13 cellular contexts compared by ENCODE assay signal in the genomic region with DNA sequence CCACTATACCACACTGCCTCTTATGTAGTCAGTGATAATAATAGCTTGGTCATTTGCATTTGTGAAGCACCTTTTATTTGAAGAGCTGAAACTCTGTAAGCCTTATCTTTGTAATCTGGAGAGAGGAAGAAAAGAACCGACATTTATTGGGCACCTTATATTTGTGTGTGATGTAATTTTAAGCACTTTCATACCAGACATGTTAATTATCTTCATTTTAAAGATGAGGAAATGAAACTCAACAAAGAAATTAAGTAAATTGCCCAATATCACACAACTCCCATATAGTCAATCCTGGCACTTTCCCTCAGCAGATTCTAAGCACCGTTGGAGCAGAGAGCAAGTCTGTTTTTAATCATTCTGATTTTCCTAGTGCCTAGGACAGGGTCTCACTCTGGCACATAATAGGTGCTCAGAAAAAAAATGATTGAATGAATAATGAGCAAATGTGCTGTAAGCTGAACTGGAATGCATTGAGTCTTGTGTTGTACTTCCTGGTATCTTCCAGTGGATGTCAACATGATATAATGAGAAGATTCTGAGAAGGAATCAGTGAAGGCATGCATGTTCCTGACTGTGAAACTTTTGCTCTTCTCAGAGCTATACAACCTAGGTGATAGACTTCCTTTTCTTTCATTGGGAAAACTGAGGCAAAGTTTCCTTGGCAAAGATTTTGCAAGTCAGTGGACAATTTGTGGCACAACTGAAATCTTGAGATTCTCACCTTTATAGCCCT.
A peak's percentile ranks its signal among the peaks of the same experiment; 100 is the strongest.
DNase-seq lines count a peak whose midpoint lies in the region; ATAC-seq, FAIRE-seq and TF ChIP-seq lines count a peak whose summit lies in the region.
"Had no signal": no experiment of that assay in that cellular context is flagged by ENCODE, and none has a peak within 500 bp of the region (broad histone marks: within the 10 kb centered on the region; RNA-seq: fewer than 3 reads in every experiment).

No MANE protein-coding gene starts in this region.

- H3K9me3 ChIP-seq in BLaER1 (peaks cover 24% of the 10 kb centered on the region), HepG2 (ENCODE audit: low read length) (no peaks in the 10 kb centered on the region)

- H2AFZ ChIP-seq in HepG2 (ENCODE audit: low read length) = no peak overlapping the region

- no peak for FAIRE-seq in HepG2 (lab: Jason Lieb, UNC)

- DNase-seq in GM20000 (ENCODE audit: low spot score) = peak; percentile 41
- peak; percentile 65 for DNase-seq in NOMO-1 treated with dmso at 0.1 percent for 144 hours (lab: John Stamatoyannopoulos, UW; ENCODE audit: unreplicated experiment)
- DNase-seq in HepG2 (ENCODE audit: low spot score) = no peak
- no peak for DNase-seq in SKM-1 treated with dmso at 0.1 percent for 144 hours (lab: John Stamatoyannopoulos, UW; ENCODE audit: unreplicated experiment)
- no peak for DNase-seq in KBM-7
- no peak for DNase-seq in NCI-H2196 (lab: John Stamatoyannopoulos, UW; ENCODE audit: unreplicated experiment)
- DNase-seq: activated CD8-positive, alpha-beta memory T cell treated with anti-CD3 and anti-CD28 coated beads for 24 hours; activated gamma-delta T cell treated with Interleukin-2 at 50 U/mL for 16 hours; NCI-H1694 treated with DMSO at 0.1 percent for 48 hours; NCI-H774; SHP77 treated with DMSO at 0.1 percent for 48 hours had no signal

- 38% methylated on average over 2 of the region's 2 CpGs for WGBS in HepG2 (ENCODE audit: low lambda C conversion rate)

- in situ Hi-C loops in HepG2 (cut with HindIII; ENCODE audit: extremely low pct_ligation_motif_present, low pct_unique_long_range_greater_than_20kb) (no loop called here), KBM-7 (cut with MboI; ENCODE audit: low pct_unique_long_range_greater_than_20kb, low sequenced_read_pairs) (no loop called here)

- H3K4me1 ChIP-seq in BLaER1 = peaks cover 66% of the 10 kb centered on the region
- peaks cover 46% of the 10 kb centered on the region for H3K4me1 ChIP-seq in HepG2 (ENCODE audit: insufficient read depth, low read length)

- H3K79me2 ChIP-seq in HepG2 (ENCODE audit: insufficient read depth, low read length) = no peaks in the 10 kb centered on the region

- POLR2A ChIA-PET in HepG2 (lab: Yijun Ruan, JAX) = no interaction called here

- no peak for ATAC-seq in HepG2
- no peak for ATAC-seq in GM21360 (IDR thresholded peaks at IDR 0.05; ENCODE audit: unreplicated experiment)

- H3K27ac ChIP-seq in BLaER1 = 0 out of 2 replicates have a peak overlapping the region, but pooled peaks have one; percentile 1
- H3K27ac ChIP-seq in HepG2 (ENCODE audit: extremely low read length, insufficient read depth, low read length) = no peak overlapping the region

- intact Hi-C loops in HepG2 (cut with micrococcal nuclease; ENCODE audit: unreplicated experiment) = no loop called here

- H3K27me3 ChIP-seq in BLaER1 (no peaks in the 10 kb centered on the region), HepG2 (ENCODE audit: control insufficient read depth in 1 of 2, insufficient read depth in 2 of 2, low read length in 2 of 2) (no peaks in the 10 kb centered on the region)

- no peak for TF ChIP-seq EP300 in HepG2 (IDR thresholded peaks at IDR 0.05; ENCODE audit: low read depth in 2 of 2, low read length in 2 of 2)
- TF ChIP-seq EP300 in HepG2 (CRISPR knock-in tag; IDR thresholded peaks at IDR 0.05; ENCODE audit: borderline replicate concordance) = no peak

- H3K4me2 ChIP-seq in BLaER1 (no peak overlapping the region), HepG2 (ENCODE audit: low read depth, low read length) (no peak overlapping the region)

- CTCF ChIA-PET in HepG2 (lab: Yijun Ruan, JAX; ENCODE audit: low intra/inter-chr PET ratio, low total read pairs) = no interaction called here

- TF ChIP-seq RAD21 in HepG2 (CRISPR knock-in tag; IDR thresholded peaks at IDR 0.05) = no peak

- H3K9ac ChIP-seq in BLaER1 (no peak overlapping the region), HepG2 (ENCODE audit: insufficient read depth, low read depth, low read length) (no peak overlapping the region)

- no peak overlapping the region for H3K4me3 ChIP-seq in BLaER1
- H3K4me3 ChIP-seq in HepG2 (replicated peaks in 1 of 3; ENCODE audit: insufficient read depth in 1 of 3, low read depth in 2 of 3, low read length in 3 of 3) = no peak overlapping the region

- H4K20me1 ChIP-seq in BLaER1 = no peaks in the 10 kb centered on the region
- no peaks in the 10 kb centered on the region for H4K20me1 ChIP-seq in HepG2 (ENCODE audit: insufficient read depth, low read length)

- H3K36me3 ChIP-seq in BLaER1 (no peaks in the 10 kb centered on the region), HepG2 (replicated peaks in 1 of 2; ENCODE audit: control insufficient read depth in 1 of 2, insufficient read depth in 2 of 2, low read length in 2 of 2) (no peaks in the 10 kb centered on the region)

- TF ChIP-seq CTCF in GM20000 (IDR thresholded peaks at IDR 0.05; ENCODE audit: extremely low read depth, missing control alignments) (no peak), HepG2 (CRISPR knock-in tag; IDR thresholded peaks at IDR 0.05) (no peak)

- no peak for TF ChIP-seq POLR2A in HepG2 (IDR thresholded peaks at IDR 0.05; ENCODE audit: insufficient read depth in 1 of 2, low read depth in 2 of 2, low read length in 2 of 2)

- BruUV-seq in HepG2 (replicated peaks; lab: Mats Ljungman, UMichigan) = no TSS peak

TF ChIP-seq in HepG2, 621 proteins besides CTCF, POLR2A, EP300 and RAD21:
- TF ChIP-seq ZNF232 (CRISPR knock-in tag; IDR thresholded peaks at IDR 0.05; ENCODE audit: borderline replicate concordance) = no peak
- 0 out of 2 replicates have a peak, but pooled peaks have one; percentile 29 for TF ChIP-seq ZNF3 (CRISPR knock-in tag; IDR thresholded peaks at IDR 0.05)
- TF ChIP-seq, protein P1, sequence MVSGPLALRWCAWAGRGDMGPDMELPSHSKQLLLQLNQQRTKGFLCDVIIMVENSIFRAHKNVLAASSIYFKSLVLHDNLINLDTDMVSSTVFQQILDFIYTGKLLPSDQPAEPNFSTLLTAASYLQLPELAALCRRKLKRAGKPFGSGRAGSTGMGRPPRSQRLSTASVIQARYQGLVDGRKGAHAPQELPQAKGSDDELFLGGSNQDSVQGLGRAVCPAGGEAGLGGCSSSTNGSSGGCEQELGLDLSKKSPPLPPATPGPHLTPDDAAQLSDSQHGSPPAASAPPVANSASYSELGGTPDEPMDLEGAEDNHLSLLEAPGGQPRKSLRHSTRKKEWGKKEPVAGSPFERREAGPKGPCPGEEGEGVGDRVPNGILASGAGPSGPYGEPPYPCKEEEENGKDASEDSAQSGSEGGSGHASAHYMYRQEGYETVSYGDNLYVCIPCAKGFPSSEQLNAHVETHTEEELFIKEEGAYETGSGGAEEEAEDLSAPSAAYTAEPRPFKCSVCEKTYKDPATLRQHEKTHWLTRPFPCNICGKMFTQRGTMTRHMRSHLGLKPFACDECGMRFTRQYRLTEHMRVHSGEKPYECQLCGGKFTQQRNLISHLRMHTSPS (CRISPR knock-in tag; IDR thresholded peaks at IDR 0.05; ENCODE audit: low read depth) = no peak
- no peak for TF ChIP-seq CENPX (CRISPR knock-in tag; IDR thresholded peaks at IDR 0.05)

Comparison
In these comparisons a context has a peak if more than half of its experiments do, and no peak if none do; other contexts are left out.
1. DNase-seq: peak in GM20000 (single experiment) and NOMO-1 treated with dmso at 0.1 percent for 144 hours (single experiment); none in HepG2 (single experiment), SKM-1 treated with dmso at 0.1 percent for 144 hours (single experiment), KBM-7 (single experiment) and NCI-H2196 (single experiment).